ENCODE assay signal across 19 cellular contexts in the genomic region with DNA sequence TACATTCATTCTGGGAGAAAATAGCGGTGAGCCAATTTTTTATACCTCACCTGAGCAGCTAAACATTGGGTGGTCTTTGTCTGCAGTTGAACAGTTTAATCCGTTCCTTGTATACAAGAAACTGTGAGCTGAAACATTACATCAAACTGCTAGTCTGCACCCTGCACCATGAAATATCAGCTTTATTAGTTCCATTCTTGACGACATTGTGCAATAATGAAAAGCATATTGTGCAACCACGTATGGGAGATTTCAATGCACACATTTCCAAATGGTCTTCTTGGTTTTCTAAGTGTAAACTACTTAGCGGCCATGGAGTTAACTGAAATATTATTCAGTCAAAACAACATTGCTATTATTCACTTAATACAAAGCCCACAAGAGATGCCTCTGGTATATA.
DNase-seq lines count a peak whose midpoint lies in the region; ATAC-seq, FAIRE-seq and TF ChIP-seq lines count a peak whose summit lies in the region.
"Had no signal": no experiment of that assay in that cellular context is flagged by ENCODE, and none has a peak within 500 bp of the region (broad histone marks: within the 10 kb centered on the region; RNA-seq: fewer than 3 reads in every experiment).

No MANE protein-coding gene starts in this region.

- H3K4me1 ChIP-seq in HepG2 (ENCODE audit: insufficient read depth, low read length) (peaks cover 15% of the 10 kb centered on the region), right lobe of liver (peaks cover 0 to 4% (median 1%) of the 10 kb centered on the region in 4 donors)
- H3K4me1 ChIP-seq: colonic mucosa had no signal

- TF ChIP-seq POLR2A in HepG2 (IDR thresholded peaks at IDR 0.05; ENCODE audit: insufficient read depth in 1 of 2, low read depth in 2 of 2, low read length in 2 of 2) = no peak
- no peak for TF ChIP-seq POLR2A in right lobe of liver (IDR thresholded peaks at IDR 0.05)

- TF ChIP-seq CTCF in HepG2 (CRISPR knock-in tag; IDR thresholded peaks at IDR 0.05) = no peak
- TF ChIP-seq CTCF in right lobe of liver (IDR thresholded peaks at IDR 0.05) = no peak
- no peak for TF ChIP-seq CTCF in fibroblast of pulmonary artery (IDR thresholded peaks at IDR 0.05; ENCODE audit: low read length, missing control alignments)

- no peak for TF ChIP-seq RAD21 in HepG2 (CRISPR knock-in tag; IDR thresholded peaks at IDR 0.05)

- TF ChIP-seq EP300 in HepG2 (IDR thresholded peaks at IDR 0.05; ENCODE audit: low read depth in 2 of 2, low read length in 2 of 2) = no peak; a peak in 1 of 4 replicates
- TF ChIP-seq EP300 in HepG2 (CRISPR knock-in tag; IDR thresholded peaks at IDR 0.05; ENCODE audit: borderline replicate concordance) = no peak

- no peak overlapping the region for H3K27ac ChIP-seq in HepG2 (ENCODE audit: extremely low read length, insufficient read depth, low read length)
- H3K27ac ChIP-seq in right lobe of liver = no peak overlapping the region
- H3K27ac ChIP-seq: body of pancreas, colonic mucosa, Peyer's patch had no signal

- H3K27me3 ChIP-seq in HepG2 (ENCODE audit: control insufficient read depth in 1 of 2, insufficient read depth in 2 of 2, low read length in 2 of 2) = peaks cover 0 to 17% of the 10 kb centered on the region in 2 experiments; a peak in 2 of 5 replicates
- H3K27me3 ChIP-seq in right lobe of liver = no peaks in the 10 kb centered on the region
- H3K27me3 ChIP-seq: body of pancreas, colonic mucosa, Peyer's patch had no signal

- H2AFZ ChIP-seq in HepG2 (ENCODE audit: low read length) = no peak overlapping the region

- no peaks in the 10 kb centered on the region for H3K36me3 ChIP-seq in HepG2 (replicated peaks in 1 of 2; ENCODE audit: control insufficient read depth in 1 of 2, insufficient read depth in 2 of 2, low read length in 2 of 2)
- H3K36me3 ChIP-seq in right lobe of liver = no peaks in the 10 kb centered on the region
- H3K36me3 ChIP-seq: colonic mucosa, Peyer's patch had no signal

- intact Hi-C loops in HepG2 (cut with micrococcal nuclease; ENCODE audit: unreplicated experiment) (no loop called here), right lobe of liver (cut with DNase I) (no loop called here)

- H3K4me3 ChIP-seq in HepG2 (replicated peaks in 1 of 3; ENCODE audit: insufficient read depth in 1 of 3, low read depth in 2 of 3, low read length in 3 of 3) = no peak overlapping the region
- no peak overlapping the region for H3K4me3 ChIP-seq in right lobe of liver
- H3K4me3 ChIP-seq in fibroblast of pulmonary artery (replicated peaks; ENCODE audit: low read depth, low read length) = no peak overlapping the region
- H3K4me3 ChIP-seq: body of pancreas, colonic mucosa, Peyer's patch had no signal

- H4K20me1 ChIP-seq in HepG2 (ENCODE audit: insufficient read depth, low read length) = no peaks in the 10 kb centered on the region

- H3K9ac ChIP-seq in HepG2 (ENCODE audit: insufficient read depth, low read depth, low read length) = no peak overlapping the region

- BruUV-seq in HepG2 (replicated peaks; lab: Mats Ljungman, UMichigan) = no TSS peak

- in situ Hi-C loops in HepG2 (cut with HindIII; ENCODE audit: extremely low pct_ligation_motif_present, low pct_unique_long_range_greater_than_20kb) = no loop called here

- POLR2A ChIA-PET in HepG2 (lab: Yijun Ruan, JAX) = interaction anchor here (1.3 kb wide), 1 partner anchor 10 kb away, joined by 6 read pairs; no protein-coding TSS in a partner anchor

- no peak overlapping the region for H3K4me2 ChIP-seq in HepG2 (ENCODE audit: low read depth, low read length)

- no peak for ATAC-seq in HepG2
- ATAC-seq in right lobe of liver = no peak
- ATAC-seq in GM18907 (IDR thresholded peaks at IDR 0.05; ENCODE audit: unreplicated experiment) = no peak
- ATAC-seq: activated naive CD4-positive, alpha-beta T cell treated with anti-CD3 and anti-CD28 coated beads, Interleukin-2, amount 50 U/mL, for 72 hours; body of pancreas; natural killer cell treated with Interleukin-12 subunit alpha and Interleukin-12 subunit beta and Interleukin-15 and Interleukin-18, amount 100 ng/mL, for 72 hours had no signal

- FAIRE-seq in HepG2 (lab: Jason Lieb, UNC) = no peak
- FAIRE-seq: frontal cortex had no signal

- H3K9me3 ChIP-seq in HepG2 (ENCODE audit: low read length) (no peaks in the 10 kb centered on the region), right lobe of liver (no peaks in the 10 kb centered on the region)
- H3K9me3 ChIP-seq: body of pancreas, colonic mucosa, Peyer's patch had no signal

- CTCF ChIA-PET in HepG2 (lab: Yijun Ruan, JAX; ENCODE audit: low intra/inter-chr PET ratio, low total read pairs) = no interaction called here

- WGBS in HepG2 (ENCODE audit: low lambda C conversion rate) = 23% methylated on average over 5 of the region's 5 CpGs
- WGBS in right lobe of liver (ENCODE audit: insufficient coverage, low coverage, low lambda C conversion rate, missing lambda C conversion rate) = 70% methylated on average over 5 of the region's 5 CpGs

- no peaks in the 10 kb centered on the region for H3K79me2 ChIP-seq in HepG2 (ENCODE audit: insufficient read depth, low read length)

- DNase-seq in HepG2 (ENCODE audit: low spot score) (no peak), right lobe of liver (no peak), SIG-M5 (lab: John Stamatoyannopoulos, UW) (peak; percentile 7), fibroblast of pulmonary artery (ENCODE audit: low read depth) (peak; percentile 52), COR-L47 (lab: John Stamatoyannopoulos, UW) (no peak), inferior parietal cortex (ENCODE audit: extremely low spot score) (no peak), NK-92 (lab: John Stamatoyannopoulos, UW; ENCODE audit: unreplicated experiment) (no peak)
- DNase-seq: CD4-positive, CD25-positive, alpha-beta regulatory T cell; colonic mucosa; endodermal cell; NCI-H1694; NCI-H748 treated with DMSO at 0.1 percent for 48 hours; Peyer's patch; stimulated activated CD4-positive, alpha-beta T cell treated with anti-CD3 and anti-CD28 coated beads, Interleukin-4, amount 100 ng/mL, for 1 hour had no signal

TF ChIP-seq in HepG2, 621 proteins besides CTCF, POLR2A, EP300 and RAD21 (continues in another document):
- TF ChIP-seq CEBPB (IDR thresholded peaks at IDR 0.05; ENCODE audit: borderline replicate concordance, low read depth, low read length) (peak; percentile 98), HOXD1 (CRISPR knock-in tag; IDR thresholded peaks at IDR 0.05) (no peak), ZNF644 (CRISPR knock-in tag; IDR thresholded peaks at IDR 0.05; ENCODE audit: low read depth) (0 out of 2 replicates have a peak, but pooled peaks have one; percentile 34), EED (CRISPR knock-in tag; IDR thresholded peaks at IDR 0.05) (no peak), GATAD2A (CRISPR knock-in tag; IDR thresholded peaks at IDR 0.05) (0 out of 2 replicates have a peak, but pooled peaks have one; percentile 10), CENPX (CRISPR knock-in tag; IDR thresholded peaks at IDR 0.05) (no peak), NFKB2 (CRISPR knock-in tag; IDR thresholded peaks at IDR 0.05; ENCODE audit: borderline replicate concordance) (no peak), CEBPG (CRISPR knock-in tag; IDR thresholded peaks at IDR 0.05) (peak; percentile 84), TBL1XR1 (IDR thresholded peaks at IDR 0.05; ENCODE audit: borderline replicate concordance, low read length, partially characterized antibody) (peak; percentile 60), ZFP90 (CRISPR knock-in tag; IDR thresholded peaks at IDR 0.05; ENCODE audit: borderline replicate concordance) (no peak)
- TF ChIP-seq, protein P1, sequence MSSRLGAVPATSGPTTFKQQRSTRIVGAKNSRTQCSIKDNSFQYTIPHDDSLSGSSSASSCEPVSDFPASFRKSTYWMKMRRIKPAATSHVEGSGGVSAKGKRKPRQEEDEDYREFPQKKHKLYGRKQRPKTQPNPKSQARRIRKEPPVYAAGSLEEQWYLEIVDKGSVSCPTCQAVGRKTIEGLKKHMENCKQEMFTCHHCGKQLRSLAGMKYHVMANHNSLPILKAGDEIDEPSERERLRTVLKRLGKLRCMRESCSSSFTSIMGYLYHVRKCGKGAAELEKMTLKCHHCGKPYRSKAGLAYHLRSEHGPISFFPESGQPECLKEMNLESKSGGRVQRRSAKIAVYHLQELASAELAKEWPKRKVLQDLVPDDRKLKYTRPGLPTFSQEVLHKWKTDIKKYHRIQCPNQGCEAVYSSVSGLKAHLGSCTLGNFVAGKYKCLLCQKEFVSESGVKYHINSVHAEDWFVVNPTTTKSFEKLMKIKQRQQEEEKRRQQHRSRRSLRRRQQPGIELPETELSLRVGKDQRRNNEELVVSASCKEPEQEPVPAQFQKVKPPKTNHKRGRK (CRISPR knock-in tag; IDR thresholded peaks at IDR 0.05) = no peak
- TF ChIP-seq, protein P2, sequence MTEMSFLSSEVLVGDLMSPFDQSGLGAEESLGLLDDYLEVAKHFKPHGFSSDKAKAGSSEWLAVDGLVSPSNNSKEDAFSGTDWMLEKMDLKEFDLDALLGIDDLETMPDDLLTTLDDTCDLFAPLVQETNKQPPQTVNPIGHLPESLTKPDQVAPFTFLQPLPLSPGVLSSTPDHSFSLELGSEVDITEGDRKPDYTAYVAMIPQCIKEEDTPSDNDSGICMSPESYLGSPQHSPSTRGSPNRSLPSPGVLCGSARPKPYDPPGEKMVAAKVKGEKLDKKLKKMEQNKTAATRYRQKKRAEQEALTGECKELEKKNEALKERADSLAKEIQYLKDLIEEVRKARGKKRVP (CRISPR knock-in tag; IDR thresholded peaks at IDR 0.05) = 0 out of 4 replicates have a peak, but pooled peaks of 1 of the 2 experiments have one; percentile 17

Comparison
In these comparisons a context has a peak if more than half of its experiments do, and no peak if none do; other contexts are left out.
1. DNase-seq: peak in SIG-M5 (single experiment) and fibroblast of pulmonary artery (single experiment); none in HepG2 (single experiment), right lobe of liver (0 of 3), COR-L47 (single experiment), inferior parietal cortex (single experiment) and NK-92 (single experiment).